ENCODE assay signal across 18 cellular contexts in genomic region chr12:96250119-96250685, GRCh38. TPM values are rescaled to one million over a fixed set of nuclear protein-coding genes. Genes with fewer than 3 reads are reported as not detected.
A peak's percentile ranks its signal among the peaks of the same experiment; 100 is the strongest.
DNase-seq lines count a peak whose midpoint lies in the region; ATAC-seq, FAIRE-seq and TF ChIP-seq lines count a peak whose summit lies in the region.
"Had no signal": no experiment of that assay in that cellular context is flagged by ENCODE, and none has a peak within 500 bp of the region (broad histone marks: within the 10 kb centered on the region; RNA-seq: fewer than 3 reads in every experiment).

No MANE protein-coding gene starts in this region.

- peaks cover 44% of the 10 kb centered on the region for H3K4me1 Mint-ChIP-seq in activated naive CD4-positive, alpha-beta T cell treated with anti-CD3 and anti-CD28 coated beads for 36 hours (ENCODE audit: low read depth)
- peaks cover 45% of the 10 kb centered on the region for H3K4me1 Mint-ChIP-seq in T-helper 17 cell

- no peak for TF ChIP-seq POLR2A in suprapubic skin (IDR thresholded peaks at IDR 0.05)

- H3K27ac Mint-ChIP-seq in activated naive CD4-positive, alpha-beta T cell treated with anti-CD3 and anti-CD28 coated beads for 36 hours: peak overlapping the region; percentile 23
- H3K27ac Mint-ChIP-seq in T-helper 17 cell: no peak overlapping the region

- H3K27ac ChIP-seq in kidney (ENCODE audit: low read depth in 2 of 2, low read length in 2 of 2): peak overlapping the region; percentile 9 to 84
- peak overlapping the region; percentile 2 for H3K27ac ChIP-seq in suprapubic skin
- no peak overlapping the region for H3K27ac ChIP-seq in MM.1S (ENCODE audit: low read length)
- H3K27ac ChIP-seq: SK-N-MC, upper lobe of right lung had no signal

- H3K4me2 ChIP-seq in MM.1S (ENCODE audit: low read depth, low read length): no peak overlapping the region

- peaks cover 87% of the 10 kb centered on the region for H3K79me2 ChIP-seq in MM.1S (ENCODE audit: low read length)

- no peak for DNase-seq in activated naive CD4-positive, alpha-beta T cell treated with anti-CD3 and anti-CD28 coated beads for 36 hours
- no peak for DNase-seq in activated naive CD4-positive, alpha-beta T cell (lab: John Stamatoyannopoulos, UW)
- DNase-seq in T-helper 17 cell (no peak), kidney (no peak), suprapubic skin (ENCODE audit: low spot score in 2 of 2) (no peak), SW 1271 (lab: John Stamatoyannopoulos, UW) (no peak), MM.1S (no peak)
- DNase-seq: activated CD8-positive, alpha-beta memory T cell treated with anti-CD3 and anti-CD28 coated beads for 24 hours; activated naive CD4-positive, alpha-beta T cell treated with anti-CD3 and anti-CD28 coated beads, Interleukin-2, amount 50 U/mL, for 16 hours; naive B cell; NCI-H1930; NCI-H524; stimulated activated CD4-positive, alpha-beta T cell treated with anti-CD3 and anti-CD28 coated beads, Interleukin-1b, Interleukin-23, amount 100 ng/mL, for 48 hours; upper lobe of right lung had no signal

- H3K9me3 ChIP-seq in T-helper 17 cell (ENCODE audit: control insufficient read depth, low read length, poor library complexity, severe bottlenecking) (no peaks in the 10 kb centered on the region), kidney (ENCODE audit: control insufficient read depth in 1 of 2, low read length in 2 of 2) (no peaks in the 10 kb centered on the region), suprapubic skin (no peaks in the 10 kb centered on the region), MM.1S (replicated peaks; ENCODE audit: insufficient read depth, low read length) (no peaks in the 10 kb centered on the region)
- H3K9me3 ChIP-seq: upper lobe of right lung had no signal

- WGBS in suprapubic skin: 86% methylated on average over 6 of the region's 7 CpGs

- ATAC-seq in T-helper 17 cell (peak; percentile 21), HG03196 (IDR thresholded peaks at IDR 0.05; ENCODE audit: unreplicated experiment) (no peak)
- ATAC-seq: HepG2 had no signal

- no peaks in the 10 kb centered on the region for H3K27me3 Mint-ChIP-seq in activated naive CD4-positive, alpha-beta T cell treated with anti-CD3 and anti-CD28 coated beads for 36 hours (ENCODE audit: low read depth)
- H3K27me3 Mint-ChIP-seq in T-helper 17 cell: no peaks in the 10 kb centered on the region
- H3K27me3 Mint-ChIP-seq: naive B cell had no signal

- CTCF ChIA-PET in activated naive CD4-positive, alpha-beta T cell treated with anti-CD3 and anti-CD28 coated beads for 36 hours (lab: Charles Lee): interaction anchor here (2.3 kb wide), 1 partner anchor 13 kb away, joined by 5 read pairs; no protein-coding TSS in a partner anchor

- H3K4me1 ChIP-seq in kidney (ENCODE audit: control insufficient read depth in 1 of 2, insufficient read depth in 1 of 2, low read depth in 1 of 2, low read length in 2 of 2) (peaks cover 6 to 15% of the 10 kb centered on the region in 2 donors), suprapubic skin (peaks cover 27% of the 10 kb centered on the region), MM.1S (ENCODE audit: low read length) (no peaks in the 10 kb centered on the region)

- H3K4me3 Mint-ChIP-seq in activated naive CD4-positive, alpha-beta T cell treated with anti-CD3 and anti-CD28 coated beads for 36 hours: no peak overlapping the region
- H3K4me3 Mint-ChIP-seq in T-helper 17 cell: peak overlapping the region; percentile 73

- FAIRE-seq in kidney (lab: Jason Lieb, UNC): no peak
- FAIRE-seq: H1, HepG2 had no signal

- H4K20me1 ChIP-seq in MM.1S (ENCODE audit: insufficient read depth, low read length): no peaks in the 10 kb centered on the region

- no peak for TF ChIP-seq EP300 in suprapubic skin (IDR thresholded peaks at IDR 0.05)

- no peaks in the 10 kb centered on the region for H3K9me3 Mint-ChIP-seq in activated naive CD4-positive, alpha-beta T cell treated with anti-CD3 and anti-CD28 coated beads for 36 hours
- H3K9me3 Mint-ChIP-seq: naive B cell had no signal

- no peaks in the 10 kb centered on the region for H3F3A ChIP-seq in MM.1S (ENCODE audit: insufficient read depth, low read length)

- H3K27me3 ChIP-seq in suprapubic skin: no peaks in the 10 kb centered on the region
- no peaks in the 10 kb centered on the region for H3K27me3 ChIP-seq in MM.1S (replicated peaks; ENCODE audit: insufficient read depth, low read length)
- H3K27me3 ChIP-seq: upper lobe of right lung had no signal

- intact Hi-C loops in activated naive CD4-positive, alpha-beta T cell treated with anti-CD3 and anti-CD28 coated beads for 36 hours (cut with micrococcal nuclease): no loop called here
- intact Hi-C loops in kidney (cut with DNase I): no loop called here

- no peak overlapping the region for H2AFZ ChIP-seq in MM.1S (ENCODE audit: low read length)

- H3K36me3 Mint-ChIP-seq in activated naive CD4-positive, alpha-beta T cell treated with anti-CD3 and anti-CD28 coated beads for 36 hours (ENCODE audit: low read depth): peaks cover 53% of the 10 kb centered on the region
- H3K36me3 Mint-ChIP-seq in T-helper 17 cell (ENCODE audit: low read depth): peaks cover 17% of the 10 kb centered on the region

- TF ChIP-seq CTCF in kidney (IDR thresholded peaks at IDR 0.05; ENCODE audit: borderline replicate concordance, extremely low read depth, insufficient read depth) (no peak), suprapubic skin (IDR thresholded peaks at IDR 0.05) (no peak), MM.1S (IDR thresholded peaks at IDR 0.05; ENCODE audit: low read length) (no peak)

- H3K4me3 ChIP-seq in kidney (ENCODE audit: low read length in 2 of 2) (no peak overlapping the region), suprapubic skin (no peak overlapping the region), MM.1S (ENCODE audit: low read length) (no peak overlapping the region)
- H3K4me3 ChIP-seq: SK-N-MC, upper lobe of right lung had no signal

- H3K36me3 ChIP-seq in kidney (ENCODE audit: control insufficient read depth in 1 of 2, insufficient read depth in 2 of 2, low read length in 2 of 2): no peaks in the 10 kb centered on the region
- peaks cover 42% of the 10 kb centered on the region for H3K36me3 ChIP-seq in suprapubic skin
- H3K36me3 ChIP-seq in MM.1S (replicated peaks; ENCODE audit: insufficient read depth, low read length): peaks cover 6% of the 10 kb centered on the region; the same call in 1 of the 2 replicates

- H3K9me2 ChIP-seq in MM.1S (replicated peaks; ENCODE audit: insufficient read depth, low read length): no peaks in the 10 kb centered on the region

- H3K9ac ChIP-seq in kidney (ENCODE audit: low read length in 2 of 2) (no peak overlapping the region), MM.1S (ENCODE audit: low read length) (no peak overlapping the region)

RNA-seq across cellular contexts. Expression of gene ELK3, which starts 56.0 kb away (rescaled TPM):
- 10 to 100 TPM; 11.4 to 14.1 TPM for total RNA-seq in activated naive CD4-positive, alpha-beta T cell treated with anti-CD3 and anti-CD28 coated beads for 36 hours
- 10 to 100 TPM; 68.8 to 71.2 TPM for total RNA-seq in T-helper 17 cell
- total RNA-seq in kidney: 59.5 TPM
- 10.5 TPM for polyA plus RNA-seq in kidney (ENCODE audit: insufficient read depth, low read depth, low replicate concordance)
- total RNA-seq in suprapubic skin: 10 to 100 TPM in 3 of 4 donors, 1 to 10 TPM in 1; 10.0 to 13.5 (median 11.0) TPM
